ENCODE assay signal across 10 cellular contexts in genomic region chr1:109253803-109254620, GRCh38. TPM values are rescaled to one million over a fixed set of nuclear protein-coding genes. Genes with fewer than 3 reads are reported as not detected.
DNase-seq lines count a peak whose midpoint lies in the region; ATAC-seq lines count a peak whose summit lies in the region.
"Had no signal": no experiment of that assay in that cellular context is flagged by ENCODE, and none has a peak within 500 bp of the region (broad histone marks: within the 10 kb centered on the region; RNA-seq: fewer than 3 reads in every experiment).

No MANE protein-coding gene starts in this region.

- DNase-seq in HK-2 (ENCODE audit: unreplicated experiment) (peak; percentile 77), caudate nucleus (lab: John Stamatoyannopoulos, UW) (peak in 20 of 61 donors; percentile 58 to 83 (median 70)), islet precursor cell (peak; percentile 85)
- no peak for DNase-seq in activated CD4-positive, alpha-beta T cell treated with anti-CD3 and anti-CD28 coated beads, Interleukin-2, amount 10 ng/mL, durations not matched to agents 24 days and 14 days

- no peaks in the 10 kb centered on the region for H3K36me3 Mint-ChIP-seq in stimulated activated memory B cell treated with anti-CD40 and anti-IgM and Interleukin-4, amounts not matched to agents 10 μg/mL and 1 μg/mL and 100 μg/mL, for 72 hours
- H3K36me3 Mint-ChIP-seq in activated CD4-positive, alpha-beta T cell treated with anti-CD3 and anti-CD28 coated beads, Interleukin-2, amount 10 ng/mL, durations not matched to agents 24 days and 14 days (ENCODE audit: low read depth), result no peaks in the 10 kb centered on the region

- peaks cover 26% of the 10 kb centered on the region for H3K4me1 Mint-ChIP-seq in stimulated activated memory B cell treated with anti-CD40 and anti-IgM and Interleukin-4, amounts not matched to agents 10 μg/mL and 1 μg/mL and 100 μg/mL, for 72 hours
- peaks cover 4% of the 10 kb centered on the region for H3K4me1 Mint-ChIP-seq in activated CD4-positive, alpha-beta T cell treated with anti-CD3 and anti-CD28 coated beads, Interleukin-2, amount 10 ng/mL, durations not matched to agents 24 days and 14 days

- ATAC-seq in stimulated activated memory B cell treated with anti-CD40 and anti-IgM and Interleukin-4, amounts not matched to agents 10 μg/mL and 1 μg/mL and 100 μg/mL, for 72 hours, result no peak
- ATAC-seq in HG03095 (IDR thresholded peaks at IDR 0.05; ENCODE audit: unreplicated experiment), result no peak
- no peak for ATAC-seq in GM21528 (IDR thresholded peaks at IDR 0.05; ENCODE audit: low FRiP score, unreplicated experiment)
- no peak for ATAC-seq in GM19351 (IDR thresholded peaks at IDR 0.05; ENCODE audit: unreplicated experiment)

- intact Hi-C loops in activated CD4-positive, alpha-beta T cell treated with anti-CD3 and anti-CD28 coated beads, Interleukin-2, amount 10 ng/mL, durations not matched to agents 24 days and 14 days (cut with micrococcal nuclease), result no loop called here

- peak overlapping the region; percentile 93 for H3K27ac ChIP-seq in caudate nucleus (ENCODE audit: low read depth, low read length)
- H3K27ac ChIP-seq: ovary, SJSA1 had no signal

- H3K4me3 Mint-ChIP-seq in stimulated activated memory B cell treated with anti-CD40 and anti-IgM and Interleukin-4, amounts not matched to agents 10 μg/mL and 1 μg/mL and 100 μg/mL, for 72 hours, result no peak overlapping the region
- no peak overlapping the region for H3K4me3 Mint-ChIP-seq in activated CD4-positive, alpha-beta T cell treated with anti-CD3 and anti-CD28 coated beads, Interleukin-2, amount 10 ng/mL, durations not matched to agents 24 days and 14 days

- H3K9me3 Mint-ChIP-seq in stimulated activated memory B cell treated with anti-CD40 and anti-IgM and Interleukin-4, amounts not matched to agents 10 μg/mL and 1 μg/mL and 100 μg/mL, for 72 hours, result no peaks in the 10 kb centered on the region
- H3K9me3 Mint-ChIP-seq in activated CD4-positive, alpha-beta T cell treated with anti-CD3 and anti-CD28 coated beads, Interleukin-2, amount 10 ng/mL, durations not matched to agents 24 days and 14 days, result no peaks in the 10 kb centered on the region

- H3K27me3 Mint-ChIP-seq in stimulated activated memory B cell treated with anti-CD40 and anti-IgM and Interleukin-4, amounts not matched to agents 10 μg/mL and 1 μg/mL and 100 μg/mL, for 72 hours, result peaks cover 37% of the 10 kb centered on the region
- H3K27me3 Mint-ChIP-seq in activated CD4-positive, alpha-beta T cell treated with anti-CD3 and anti-CD28 coated beads, Interleukin-2, amount 10 ng/mL, durations not matched to agents 24 days and 14 days, result peaks cover 12% of the 10 kb centered on the region

- H3K27ac Mint-ChIP-seq in stimulated activated memory B cell treated with anti-CD40 and anti-IgM and Interleukin-4, amounts not matched to agents 10 μg/mL and 1 μg/mL and 100 μg/mL, for 72 hours, result peak overlapping the region; percentile 66
- no peak overlapping the region for H3K27ac Mint-ChIP-seq in activated CD4-positive, alpha-beta T cell treated with anti-CD3 and anti-CD28 coated beads, Interleukin-2, amount 10 ng/mL, durations not matched to agents 24 days and 14 days

RNA-seq across cellular contexts. Expression of gene CELSR2, which starts 4.7 kb away (rescaled TPM):
- 3.8 and 4.1 TPM in 2 replicates for total RNA-seq in activated CD4-positive, alpha-beta T cell treated with anti-CD3 and anti-CD28 coated beads, Interleukin-2, amount 10 ng/mL, durations not matched to agents 24 days and 14 days

RNA-seq across cellular contexts. Expression of gene PSRC1, which starts 28.9 kb away (rescaled TPM):
- 4.5 and 5.0 TPM in 2 replicates for total RNA-seq in activated CD4-positive, alpha-beta T cell treated with anti-CD3 and anti-CD28 coated beads, Interleukin-2, amount 10 ng/mL, durations not matched to agents 24 days and 14 days

RNA-seq across cellular contexts. Expression of gene SARS1, which starts 40.3 kb away (rescaled TPM):
- total RNA-seq in activated CD4-positive, alpha-beta T cell treated with anti-CD3 and anti-CD28 coated beads, Interleukin-2, amount 10 ng/mL, durations not matched to agents 24 days and 14 days, result 141 and 150 TPM in 2 replicates

RNA-seq across cellular contexts. Expression of gene MYBPHL, which starts 52.8 kb away (rescaled TPM):
- total RNA-seq in activated CD4-positive, alpha-beta T cell treated with anti-CD3 and anti-CD28 coated beads, Interleukin-2, amount 10 ng/mL, durations not matched to agents 24 days and 14 days, result not detected in 2 replicates
- total RNA-seq: SJSA1 had no signal
